In genomic region chr2:182300603-182301002, GRCh38 we compare ENCODE assay signal across 1 cellular context.
TF ChIP-seq lines count a peak whose summit lies in the region.

No MANE protein-coding gene starts in this region.

TF ChIP-seq in HEK293, 187 proteins besides CTCF, POLR2A, EP300 and RAD21 (continued from another document and continues in another):
- TF ChIP-seq, protein P1, sequence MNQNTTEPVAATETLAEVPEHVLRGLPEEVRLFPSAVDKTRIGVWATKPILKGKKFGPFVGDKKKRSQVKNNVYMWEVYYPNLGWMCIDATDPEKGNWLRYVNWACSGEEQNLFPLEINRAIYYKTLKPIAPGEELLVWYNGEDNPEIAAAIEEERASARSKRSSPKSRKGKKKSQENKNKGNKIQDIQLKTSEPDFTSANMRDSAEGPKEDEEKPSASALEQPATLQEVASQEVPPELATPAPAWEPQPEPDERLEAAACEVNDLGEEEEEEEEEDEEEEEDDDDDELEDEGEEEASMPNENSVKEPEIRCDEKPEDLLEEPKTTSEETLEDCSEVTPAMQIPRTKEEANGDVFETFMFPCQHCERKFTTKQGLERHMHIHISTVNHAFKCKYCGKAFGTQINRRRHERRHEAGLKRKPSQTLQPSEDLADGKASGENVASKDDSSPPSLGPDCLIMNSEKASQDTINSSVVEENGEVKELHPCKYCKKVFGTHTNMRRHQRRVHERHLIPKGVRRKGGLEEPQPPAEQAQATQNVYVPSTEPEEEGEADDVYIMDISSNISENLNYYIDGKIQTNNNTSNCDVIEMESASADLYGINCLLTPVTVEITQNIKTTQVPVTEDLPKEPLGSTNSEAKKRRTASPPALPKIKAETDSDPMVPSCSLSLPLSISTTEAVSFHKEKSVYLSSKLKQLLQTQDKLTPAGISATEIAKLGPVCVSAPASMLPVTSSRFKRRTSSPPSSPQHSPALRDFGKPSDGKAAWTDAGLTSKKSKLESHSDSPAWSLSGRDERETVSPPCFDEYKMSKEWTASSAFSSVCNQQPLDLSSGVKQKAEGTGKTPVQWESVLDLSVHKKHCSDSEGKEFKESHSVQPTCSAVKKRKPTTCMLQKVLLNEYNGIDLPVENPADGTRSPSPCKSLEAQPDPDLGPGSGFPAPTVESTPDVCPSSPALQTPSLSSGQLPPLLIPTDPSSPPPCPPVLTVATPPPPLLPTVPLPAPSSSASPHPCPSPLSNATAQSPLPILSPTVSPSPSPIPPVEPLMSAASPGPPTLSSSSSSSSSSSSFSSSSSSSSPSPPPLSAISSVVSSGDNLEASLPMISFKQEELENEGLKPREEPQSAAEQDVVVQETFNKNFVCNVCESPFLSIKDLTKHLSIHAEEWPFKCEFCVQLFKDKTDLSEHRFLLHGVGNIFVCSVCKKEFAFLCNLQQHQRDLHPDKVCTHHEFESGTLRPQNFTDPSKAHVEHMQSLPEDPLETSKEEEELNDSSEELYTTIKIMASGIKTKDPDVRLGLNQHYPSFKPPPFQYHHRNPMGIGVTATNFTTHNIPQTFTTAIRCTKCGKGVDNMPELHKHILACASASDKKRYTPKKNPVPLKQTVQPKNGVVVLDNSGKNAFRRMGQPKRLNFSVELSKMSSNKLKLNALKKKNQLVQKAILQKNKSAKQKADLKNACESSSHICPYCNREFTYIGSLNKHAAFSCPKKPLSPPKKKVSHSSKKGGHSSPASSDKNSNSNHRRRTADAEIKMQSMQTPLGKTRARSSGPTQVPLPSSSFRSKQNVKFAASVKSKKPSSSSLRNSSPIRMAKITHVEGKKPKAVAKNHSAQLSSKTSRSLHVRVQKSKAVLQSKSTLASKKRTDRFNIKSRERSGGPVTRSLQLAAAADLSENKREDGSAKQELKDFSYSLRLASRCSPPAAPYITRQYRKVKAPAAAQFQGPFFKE (tag by site-specific recombination; IDR thresholded peaks at IDR 0.05; ENCODE audit: borderline replicate concordance) = no peak
- TF ChIP-seq ZNF830 (tag by site-specific recombination; IDR thresholded peaks at IDR 0.05; ENCODE audit: low read depth) (no peak), ZNF623 (tag by site-specific recombination; IDR thresholded peaks at IDR 0.05) (no peak), ZNF274 (IDR thresholded peaks at IDR 0.05; ENCODE audit: low read length) (no peak), ZNF274 (tag by site-specific recombination; IDR thresholded peaks at IDR 0.05; ENCODE audit: borderline replicate concordance) (no peak), ZNF513 (tag by site-specific recombination; IDR thresholded peaks at IDR 0.05) (no peak), ZNF585B (tag by site-specific recombination; IDR thresholded peaks at IDR 0.05) (no peak), ZNF561 (tag by site-specific recombination; IDR thresholded peaks at IDR 0.05; ENCODE audit: borderline replicate concordance) (no peak), ZBTB8A (tag by site-specific recombination; IDR thresholded peaks at IDR 0.05) (0 out of 2 replicates have a peak, but pooled peaks have one; percentile 25), KLF10 (tag by site-specific recombination; IDR thresholded peaks at IDR 0.05) (no peak), ZNF324 (tag by site-specific recombination; IDR thresholded peaks at IDR 0.05) (no peak), BCL11B (tag by site-specific recombination; IDR thresholded peaks at IDR 0.05; ENCODE audit: low read depth) (no peak), ZNF645 (tag by site-specific recombination; IDR thresholded peaks at IDR 0.05) (no peak), ZNF350 (tag by site-specific recombination; IDR thresholded peaks at IDR 0.05) (no peak), ZNF169 (tag by site-specific recombination; IDR thresholded peaks at IDR 0.05) (no peak), ZIC2 (tag by site-specific recombination; IDR thresholded peaks at IDR 0.05) (no peak), ZNF76 (tag by site-specific recombination; IDR thresholded peaks at IDR 0.05; ENCODE audit: borderline replicate concordance, low read depth) (no peak), ZNF629 (tag by site-specific recombination; IDR thresholded peaks at IDR 0.05) (peak; percentile 85), ZEB2 (tag by site-specific recombination; IDR thresholded peaks at IDR 0.05) (peak; percentile 92), SP3 (tag by site-specific recombination; IDR thresholded peaks at IDR 0.05) (no peak), ZNF48 (tag by site-specific recombination; IDR thresholded peaks at IDR 0.05) (no peak), ZNF366 (tag by site-specific recombination; conservative IDR thresholded peaks at IDR 0.05) (peak; percentile 57), ZNF24 (tag by site-specific recombination; IDR thresholded peaks at IDR 0.05) (peak; percentile 79), ZNF560 (tag by site-specific recombination; IDR thresholded peaks at IDR 0.05; ENCODE audit: borderline replicate concordance) (no peak), ZFP69B (tag by site-specific recombination; IDR thresholded peaks at IDR 0.05) (no peak), ZNF843 (tag by site-specific recombination; IDR thresholded peaks at IDR 0.05) (peak; percentile 97), ZNF658 (tag by site-specific recombination; IDR thresholded peaks at IDR 0.05) (no peak), ZNF777 (tag by site-specific recombination; IDR thresholded peaks at IDR 0.05; ENCODE audit: borderline replicate concordance) (no peak), ZNF391 (tag by site-specific recombination; IDR thresholded peaks at IDR 0.05; ENCODE audit: borderline replicate concordance, low read depth) (peak; percentile 63; the same call in 1 of the 2 replicates), ZNF292 (tag by site-specific recombination; IDR thresholded peaks at IDR 0.05; ENCODE audit: borderline replicate concordance, low read depth) (no peak), ZNF670 (tag by site-specific recombination; IDR thresholded peaks at IDR 0.05; ENCODE audit: low read depth) (no peak), ZNF521 (tag by site-specific recombination; IDR thresholded peaks at IDR 0.05) (no peak), ZNF248 (tag by site-specific recombination; IDR thresholded peaks at IDR 0.05) (no peak), ZNF704 (tag by site-specific recombination; IDR thresholded peaks at IDR 0.05) (no peak), ZNF626 (tag by site-specific recombination; IDR thresholded peaks at IDR 0.05) (no peak), ZBTB1 (tag by site-specific recombination; IDR thresholded peaks at IDR 0.05) (no peak)
- TF ChIP-seq, protein P2, sequence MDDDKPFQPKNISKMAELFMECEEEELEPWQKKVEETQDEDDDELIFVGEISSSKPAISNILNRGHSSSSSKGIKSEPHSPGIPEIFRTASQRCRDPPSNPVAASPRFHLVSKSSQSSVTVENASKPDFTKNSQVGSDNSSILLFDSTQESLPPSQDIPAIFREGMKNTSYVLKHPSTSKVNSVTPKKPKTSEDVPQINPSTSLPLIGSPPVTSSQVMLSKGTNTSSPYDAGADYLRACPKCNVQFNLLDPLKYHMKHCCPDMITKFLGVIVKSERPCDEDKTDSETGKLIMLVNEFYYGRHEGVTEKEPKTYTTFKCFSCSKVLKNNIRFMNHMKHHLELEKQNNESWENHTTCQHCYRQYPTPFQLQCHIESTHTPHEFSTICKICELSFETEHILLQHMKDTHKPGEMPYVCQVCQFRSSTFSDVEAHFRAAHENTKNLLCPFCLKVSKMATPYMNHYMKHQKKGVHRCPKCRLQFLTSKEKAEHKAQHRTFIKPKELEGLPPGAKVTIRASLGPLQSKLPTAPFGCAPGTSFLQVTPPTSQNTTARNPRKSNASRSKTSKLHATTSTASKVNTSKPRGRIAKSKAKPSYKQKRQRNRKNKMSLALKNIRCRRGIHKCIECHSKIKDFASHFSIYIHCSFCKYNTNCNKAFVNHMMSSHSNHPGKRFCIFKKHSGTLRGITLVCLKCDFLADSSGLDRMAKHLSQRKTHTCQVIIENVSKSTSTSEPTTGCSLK (tag by site-specific recombination; IDR thresholded peaks at IDR 0.05) = no peak
- TF ChIP-seq, protein P3, sequence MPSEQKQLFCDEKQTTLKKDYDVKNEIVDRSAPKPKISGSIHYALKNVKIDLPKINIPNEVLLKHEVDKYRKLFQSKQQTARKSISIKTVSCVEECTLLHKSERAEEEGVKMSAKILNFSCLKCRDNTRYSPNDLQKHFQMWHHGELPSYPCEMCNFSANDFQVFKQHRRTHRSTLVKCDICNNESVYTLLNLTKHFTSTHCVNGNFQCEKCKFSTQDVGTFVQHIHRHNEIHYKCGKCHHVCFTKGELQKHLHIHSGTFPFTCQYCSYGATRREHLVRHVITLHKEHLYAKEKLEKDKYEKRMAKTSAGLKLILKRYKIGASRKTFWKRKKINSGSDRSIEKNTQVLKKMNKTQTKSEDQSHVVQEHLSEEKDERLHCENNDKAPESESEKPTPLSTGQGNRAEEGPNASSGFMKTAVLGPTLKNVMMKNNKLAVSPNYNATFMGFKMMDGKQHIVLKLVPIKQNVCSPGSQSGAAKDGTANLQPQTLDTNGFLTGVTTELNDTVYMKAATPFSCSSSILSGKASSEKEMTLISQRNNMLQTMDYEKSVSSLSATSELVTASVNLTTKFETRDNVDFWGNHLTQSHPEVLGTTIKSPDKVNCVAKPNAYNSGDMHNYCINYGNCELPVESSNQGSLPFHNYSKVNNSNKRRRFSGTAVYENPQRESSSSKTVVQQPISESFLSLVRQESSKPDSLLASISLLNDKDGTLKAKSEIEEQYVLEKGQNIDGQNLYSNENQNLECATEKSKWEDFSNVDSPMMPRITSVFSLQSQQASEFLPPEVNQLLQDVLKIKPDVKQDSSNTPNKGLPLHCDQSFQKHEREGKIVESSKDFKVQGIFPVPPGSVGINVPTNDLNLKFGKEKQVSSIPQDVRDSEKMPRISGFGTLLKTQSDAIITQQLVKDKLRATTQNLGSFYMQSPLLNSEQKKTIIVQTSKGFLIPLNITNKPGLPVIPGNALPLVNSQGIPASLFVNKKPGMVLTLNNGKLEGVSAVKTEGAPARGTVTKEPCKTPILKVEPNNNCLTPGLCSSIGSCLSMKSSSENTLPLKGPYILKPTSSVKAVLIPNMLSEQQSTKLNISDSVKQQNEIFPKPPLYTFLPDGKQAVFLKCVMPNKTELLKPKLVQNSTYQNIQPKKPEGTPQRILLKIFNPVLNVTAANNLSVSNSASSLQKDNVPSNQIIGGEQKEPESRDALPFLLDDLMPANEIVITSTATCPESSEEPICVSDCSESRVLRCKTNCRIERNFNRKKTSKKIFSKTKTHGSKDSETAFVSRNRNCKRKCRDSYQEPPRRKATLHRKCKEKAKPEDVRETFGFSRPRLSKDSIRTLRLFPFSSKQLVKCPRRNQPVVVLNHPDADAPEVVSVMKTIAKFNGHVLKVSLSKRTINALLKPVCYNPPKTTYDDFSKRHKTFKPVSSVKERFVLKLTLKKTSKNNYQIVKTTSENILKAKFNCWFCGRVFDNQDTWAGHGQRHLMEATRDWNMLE (tag by site-specific recombination; conservative IDR thresholded peaks at IDR 0.05; ENCODE audit: low read depth) = 0 out of 2 replicates have a peak, but pooled peaks have one; percentile 32
- TF ChIP-seq, protein P4, sequence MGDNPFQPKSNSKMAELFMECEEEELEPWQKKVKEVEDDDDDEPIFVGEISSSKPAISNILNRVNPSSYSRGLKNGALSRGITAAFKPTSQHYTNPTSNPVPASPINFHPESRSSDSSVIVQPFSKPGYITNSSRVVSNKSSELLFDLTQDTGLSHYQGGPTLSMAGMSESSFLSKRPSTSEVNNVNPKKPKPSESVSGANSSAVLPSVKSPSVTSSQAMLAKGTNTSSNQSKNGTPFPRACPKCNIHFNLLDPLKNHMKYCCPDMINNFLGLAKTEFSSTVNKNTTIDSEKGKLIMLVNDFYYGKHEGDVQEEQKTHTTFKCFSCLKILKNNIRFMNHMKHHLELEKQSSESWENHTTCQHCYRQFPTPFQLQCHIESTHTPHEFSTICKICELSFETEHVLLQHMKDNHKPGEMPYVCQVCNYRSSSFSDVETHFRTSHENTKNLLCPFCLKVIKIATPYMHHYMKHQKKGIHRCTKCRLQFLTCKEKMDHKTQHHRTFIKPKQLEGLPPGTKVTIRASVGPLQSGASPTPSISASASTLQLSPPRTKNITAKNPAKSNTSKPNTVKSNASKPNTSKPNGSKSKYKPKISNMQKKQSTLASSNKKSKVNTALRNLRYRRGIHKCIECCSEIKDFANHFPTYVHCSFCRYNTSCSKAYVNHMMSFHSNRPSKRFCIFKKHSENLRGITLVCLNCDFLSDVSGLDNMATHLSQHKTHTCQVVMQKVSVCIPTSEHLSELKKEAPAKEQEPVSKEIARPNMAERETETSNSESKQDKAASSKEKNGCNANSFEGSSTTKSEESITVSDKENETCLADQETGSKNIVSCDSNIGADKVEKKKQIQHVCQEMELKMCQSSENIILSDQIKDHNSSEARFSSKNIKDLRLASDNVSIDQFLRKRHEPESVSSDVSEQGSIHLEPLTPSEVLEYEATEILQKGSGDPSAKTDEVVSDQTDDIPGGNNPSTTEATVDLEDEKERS (tag by site-specific recombination; IDR thresholded peaks at IDR 0.05) = no peak
- TF ChIP-seq, protein P5, sequence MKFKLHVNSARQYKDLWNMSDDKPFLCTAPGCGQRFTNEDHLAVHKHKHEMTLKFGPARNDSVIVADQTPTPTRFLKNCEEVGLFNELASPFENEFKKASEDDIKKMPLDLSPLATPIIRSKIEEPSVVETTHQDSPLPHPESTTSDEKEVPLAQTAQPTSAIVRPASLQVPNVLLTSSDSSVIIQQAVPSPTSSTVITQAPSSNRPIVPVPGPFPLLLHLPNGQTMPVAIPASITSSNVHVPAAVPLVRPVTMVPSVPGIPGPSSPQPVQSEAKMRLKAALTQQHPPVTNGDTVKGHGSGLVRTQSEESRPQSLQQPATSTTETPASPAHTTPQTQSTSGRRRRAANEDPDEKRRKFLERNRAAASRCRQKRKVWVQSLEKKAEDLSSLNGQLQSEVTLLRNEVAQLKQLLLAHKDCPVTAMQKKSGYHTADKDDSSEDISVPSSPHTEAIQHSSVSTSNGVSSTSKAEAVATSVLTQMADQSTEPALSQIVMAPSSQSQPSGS (tag by site-specific recombination; IDR thresholded peaks at IDR 0.05; ENCODE audit: low read depth) = no peak
